In the genomic region with DNA sequence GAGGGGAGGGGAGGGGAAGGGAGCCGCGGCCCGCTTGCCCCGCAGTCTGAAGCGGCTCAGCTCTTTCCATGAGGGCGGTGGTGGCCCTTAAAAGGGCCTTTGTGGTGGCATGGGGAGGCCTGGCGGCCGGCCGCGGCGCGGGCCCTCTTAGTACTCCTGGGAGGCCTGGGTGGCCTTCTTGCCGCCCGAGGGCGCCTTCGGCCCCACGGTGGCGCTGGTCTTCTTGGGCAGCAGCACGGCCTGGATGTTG, we compare ENCODE assay signal across 8 cellular contexts. TPM values are rescaled to one million over a fixed set of nuclear protein-coding genes. Genes with fewer than 3 reads are reported as not detected.
A peak's percentile ranks its signal among the peaks of the same experiment; 100 is the strongest.
DNase-seq lines count a peak whose midpoint lies in the region; ATAC-seq and TF ChIP-seq lines count a peak whose summit lies in the region.

No MANE protein-coding gene starts in this region.

- intact Hi-C loops in Right ventricle myocardium superior (cut with DNase I) = loop anchor here (2.0 kb wide), 1 partner anchor 102 kb away; no protein-coding TSS in a partner anchor

- H3K9me3 ChIP-seq in GM23248 (ENCODE audit: low read depth) = no peaks in the 10 kb centered on the region

- peaks cover 10% of the 10 kb centered on the region; the same call in 1 of the 2 replicates for H3K36me3 ChIP-seq in GM23248 (ENCODE audit: low read depth)

- H2AFZ ChIP-seq in GM23248 = peak overlapping the region; percentile 30

- peak overlapping the region; percentile 68 for H3K27ac ChIP-seq in GM23248

- no peaks in the 10 kb centered on the region for H3K27me3 ChIP-seq in GM23248 (replicated peaks; ENCODE audit: insufficient read depth)

- peak overlapping the region; percentile 89 to 97 for H3K27ac Mint-ChIP-seq in activated naive CD4-positive, alpha-beta T cell treated with anti-CD3 and anti-CD28 coated beads, Interleukin-2, amount 50 U/mL, for 72 hours

- H3K9me2 ChIP-seq in GM23248 (ENCODE audit: insufficient read depth) = no peaks in the 10 kb centered on the region

- peaks cover 33 to 44% of the 10 kb centered on the region in 2 donors for H3K36me3 Mint-ChIP-seq in activated naive CD4-positive, alpha-beta T cell treated with anti-CD3 and anti-CD28 coated beads, Interleukin-2, amount 50 U/mL, for 72 hours

- peak; percentile 23 to 39 for ATAC-seq in activated naive CD4-positive, alpha-beta T cell treated with anti-CD3 and anti-CD28 coated beads, Interleukin-2, amount 50 U/mL, for 72 hours
- peak; percentile 89 for ATAC-seq in Right ventricle myocardium superior (ENCODE audit: poor library complexity)

- H4K20me1 ChIP-seq in GM23248 (ENCODE audit: insufficient read depth) = no peaks in the 10 kb centered on the region

- peaks cover 55% of the 10 kb centered on the region for H3K79me2 ChIP-seq in GM23248 (ENCODE audit: insufficient read depth)

- peak overlapping the region; percentile 87 for H3K9ac ChIP-seq in GM23248

- H3K4me1 ChIP-seq in GM23248 (ENCODE audit: insufficient read depth) = peaks cover 18% of the 10 kb centered on the region

- WGBS in GM23248 (ENCODE audit: low coverage in 1 of 2, low lambda C conversion rate in 2 of 2, missing lambda C conversion rate in 2 of 2), 2 experiments = 0% methylated on average over 1 of the region's 19 CpGs; no CpG with 5 or more reads in 1 of the 2 experiments

- H3F3A ChIP-seq in GM23248 (ENCODE audit: insufficient read depth) = peaks cover 22% of the 10 kb centered on the region

- in situ Hi-C loops in GM23248 (cut with MboI) = no loop called here

- DNase-seq in activated T-cell treated with anti-CD3 and anti-CD28 coated beads for 24 hours (ENCODE audit: low read depth) (peak; percentile 49), GM23248 (peak; percentile 93), Right ventricle myocardium superior (peak; percentile 91), occipital lobe (lab: John Stamatoyannopoulos, UW) (peak; percentile 66), SK-N-DZ (ENCODE audit: low spot score) (no peak)
- no peak for DNase-seq in activated T-cell treated with anti-CD3 and anti-CD28 coated beads, Interleukin-2, amount 50 U/mL, for 48 hours
- peak in 1 of 2 donors; percentile 55 for DNase-seq in activated naive CD4-positive, alpha-beta T cell treated with anti-CD3 and anti-CD28 coated beads, Interleukin-2, amount 50 U/mL, for 72 hours (ENCODE audit: low spot score in 2 of 2)

- H3K4me3 ChIP-seq in GM23248 = peak overlapping the region; percentile 89

- H3K4me2 ChIP-seq in GM23248 (ENCODE audit: unreplicated experiment) = peak overlapping the region; percentile 98

- H3K9me3 Mint-ChIP-seq in activated naive CD4-positive, alpha-beta T cell treated with anti-CD3 and anti-CD28 coated beads, Interleukin-2, amount 50 U/mL, for 72 hours = no peaks in the 10 kb centered on the region

- peak; percentile 72 for TF ChIP-seq CTCF in LNCAP (IDR thresholded peaks at IDR 0.05)

RNA-seq across cellular contexts. Expression of a gene that starts 6.9 kb away (rescaled TPM):
- 30.0 and 30.9 TPM in 2 replicates for total RNA-seq in GM23248 (2014; rRNA removed; shearing (Covaris generic))
- polyA plus RNA-seq in GM23248 (2016; fragmentation: Nextera tagmentation; extraction: Ambion mirVana) = 68.6 and 73.6 TPM in 2 replicates
- total RNA-seq in activated naive CD4-positive, alpha-beta T cell treated with anti-CD3 and anti-CD28 coated beads, Interleukin-2, amount 50 U/mL, for 72 hours = 10 to 100 TPM; 74.7 to 79.9 TPM
- total RNA-seq in Right ventricle myocardium superior (18.2 TPM), occipital lobe (8.7 TPM)
- polyA plus RNA-seq in SK-N-DZ (2014; cell fraction: cytosol; rRNA removed) = 27.9 and 36.1 TPM in 2 replicates
- 65.7 and 103 TPM in 2 replicates for polyA plus RNA-seq in SK-N-DZ (2014; cell fraction: nucleus; rRNA removed)

RNA-seq across cellular contexts. Expression of a gene that starts 10.1 kb away (rescaled TPM):
- 5.1 and 8.5 TPM in 2 replicates for total RNA-seq in GM23248 (2014; rRNA removed; shearing (Covaris generic))
- 46.1 and 53.3 TPM in 2 replicates for polyA plus RNA-seq in GM23248 (2016; fragmentation: Nextera tagmentation; extraction: Ambion mirVana)
- 10 to 100 TPM; 20.0 to 35.7 TPM for total RNA-seq in activated naive CD4-positive, alpha-beta T cell treated with anti-CD3 and anti-CD28 coated beads, Interleukin-2, amount 50 U/mL, for 72 hours
- total RNA-seq in Right ventricle myocardium superior (22.1 TPM), occipital lobe (2.0 TPM)
- 4.3 and 8.1 TPM in 2 replicates for polyA plus RNA-seq in SK-N-DZ (2014; cell fraction: cytosol; rRNA removed)
- 27.7 and 52.4 TPM in 2 replicates for polyA plus RNA-seq in SK-N-DZ (2014; cell fraction: nucleus; rRNA removed)

RNA-seq across cellular contexts. Expression of a gene that starts 12.4 kb away (rescaled TPM):
- 4.1 and 4.7 TPM in 2 replicates for total RNA-seq in GM23248 (2014; rRNA removed; shearing (Covaris generic))
- polyA plus RNA-seq in GM23248 (2016; fragmentation: Nextera tagmentation; extraction: Ambion mirVana) = 2.6 and 3.1 TPM in 2 replicates
- 10 to 100 TPM; 19.1 to 43.2 TPM for total RNA-seq in activated naive CD4-positive, alpha-beta T cell treated with anti-CD3 and anti-CD28 coated beads, Interleukin-2, amount 50 U/mL, for 72 hours
- total RNA-seq in Right ventricle myocardium superior (9.6 TPM), occipital lobe (7.6 TPM)
- polyA plus RNA-seq in SK-N-DZ (2014; cell fraction: cytosol; rRNA removed) = 5.5 and 7.5 TPM in 2 replicates
- polyA plus RNA-seq in SK-N-DZ (2014; cell fraction: nucleus; rRNA removed) = 9.9 and 12.1 TPM in 2 replicates

RNA-seq across cellular contexts. Expression of a gene that starts 26.6 kb away (rescaled TPM):
- 24.9 and 31.8 TPM in 2 replicates for total RNA-seq in GM23248 (2014; rRNA removed; shearing (Covaris generic))
- 8.3 and 9.1 TPM in 2 replicates for polyA plus RNA-seq in GM23248 (2016; fragmentation: Nextera tagmentation; extraction: Ambion mirVana)
- 10 to 100 TPM; 38.0 to 53.3 TPM for total RNA-seq in activated naive CD4-positive, alpha-beta T cell treated with anti-CD3 and anti-CD28 coated beads, Interleukin-2, amount 50 U/mL, for 72 hours
- 13.3 TPM for total RNA-seq in Right ventricle myocardium superior
- total RNA-seq in occipital lobe = 21.7 TPM
- polyA plus RNA-seq in SK-N-DZ (2014; cell fraction: cytosol; rRNA removed) = 13.8 and 17.9 TPM in 2 replicates
- 27.4 and 57.6 TPM in 2 replicates for polyA plus RNA-seq in SK-N-DZ (2014; cell fraction: nucleus; rRNA removed)

RNA-seq across cellular contexts. Expression of a gene that starts 27.1 kb away (rescaled TPM):
- 21.0 and 27.9 TPM in 2 replicates for total RNA-seq in GM23248 (2014; rRNA removed; shearing (Covaris generic))
- 22.3 and 24.1 TPM in 2 replicates for polyA plus RNA-seq in GM23248 (2016; fragmentation: Nextera tagmentation; extraction: Ambion mirVana)
- total RNA-seq in activated naive CD4-positive, alpha-beta T cell treated with anti-CD3 and anti-CD28 coated beads, Interleukin-2, amount 50 U/mL, for 72 hours = 10 to 100 TPM; 26.6 to 42.2 TPM
- total RNA-seq in Right ventricle myocardium superior (19.8 TPM), occipital lobe (22.1 TPM)
- polyA plus RNA-seq in SK-N-DZ (2014; cell fraction: cytosol; rRNA removed) = 12.2 and 14.0 TPM in 2 replicates
- polyA plus RNA-seq in SK-N-DZ (2014; cell fraction: nucleus; rRNA removed) = 17.0 and 18.6 TPM in 2 replicates

Comparison
In these comparisons a context has a peak if more than half of its experiments do, and no peak if none do; other contexts are left out.
1. DNase-seq: peak in activated T-cell treated with anti-CD3 and anti-CD28 coated beads for 24 hours (single experiment), GM23248 (single experiment), Right ventricle myocardium superior (single experiment) and occipital lobe (single experiment); none in activated T-cell treated with anti-CD3 and anti-CD28 coated beads, Interleukin-2, amount 50 U/mL, for 48 hours (0 of 2) and SK-N-DZ (single experiment).